In genomic region chr18:3485153-3486149, GRCh38 we compare ENCODE assay signal across 21 cellular contexts. TPM values are rescaled to one million over a fixed set of nuclear protein-coding genes. Genes with fewer than 3 reads are reported as not detected.
DNase-seq lines count a peak whose midpoint lies in the region; ATAC-seq, FAIRE-seq and TF ChIP-seq lines count a peak whose summit lies in the region.
"Had no signal": no experiment of that assay in that cellular context is flagged by ENCODE, and none has a peak within 500 bp of the region (broad histone marks: within the 10 kb centered on the region; RNA-seq: fewer than 3 reads in every experiment).

No MANE protein-coding gene starts in this region.

- no peak overlapping the region for H3K9ac ChIP-seq in BLaER1 treated with 17β-estradiol and CSF1 and Interleukin-3, amounts not matched to agents 10 nM and 100 nM

- TF ChIP-seq CTCF in epithelial cell of esophagus (IDR thresholded peaks at IDR 0.05; ENCODE audit: insufficient read depth, low read depth, low read length, missing control alignments) (no peak), pancreas (IDR thresholded peaks at IDR 0.05) (no peak)

- DNase-seq in epithelial cell of esophagus (ENCODE audit: low read depth), result peak; percentile 18
- no peak for DNase-seq in H54 (ENCODE audit: insufficient read length, low spot score)
- no peak for DNase-seq in pancreas
- DNase-seq: activated CD4-positive, CD25-positive, alpha-beta regulatory T cell; amniotic stem cell; H7; MG63; NCI-H2081 treated with DMSO at 0.1 percent for 48 hours; NCI-H526 treated with DMSO at 0.1 percent for 48 hours; ovary; RPMI8226; stimulated activated naive CD4-positive, alpha-beta T cell; T-cell had no signal

- no peaks in the 10 kb centered on the region for H3K27me3 ChIP-seq in BLaER1 treated with 17β-estradiol and CSF1 and Interleukin-3, amounts not matched to agents 10 nM and 100 nM
- no peaks in the 10 kb centered on the region for H3K27me3 ChIP-seq in pancreas
- H3K27me3 ChIP-seq: MG63, ovary had no signal

- H3K4me2 ChIP-seq in BLaER1 treated with 17β-estradiol and CSF1 and Interleukin-3, amounts not matched to agents 10 nM and 100 nM, result peak overlapping the region in 9 of 11 experiments; percentile 40 to 68 (median 62); a peak in 12 of 22 replicates

- WGBS in pancreas, 2 donors, result 73 to 79% methylated on average over 9 of the region's 9 CpGs

- H3K36me3 ChIP-seq in BLaER1 treated with 17β-estradiol and CSF1 and Interleukin-3, amounts not matched to agents 10 nM and 100 nM, result no peaks in the 10 kb centered on the region
- no peaks in the 10 kb centered on the region for H3K36me3 ChIP-seq in pancreas
- H3K36me3 ChIP-seq: MG63, ovary had no signal

- no peak overlapping the region for H3K27ac ChIP-seq in BLaER1 treated with 17β-estradiol and CSF1 and Interleukin-3, amounts not matched to agents 10 nM and 100 nM
- H3K27ac ChIP-seq in pancreas, result no peak overlapping the region
- H3K27ac ChIP-seq: epithelial cell of prostate, ovary, skin epidermis had no signal

- H4K20me1 ChIP-seq in BLaER1 treated with 17β-estradiol and CSF1 and Interleukin-3, amounts not matched to agents 10 nM and 100 nM, result no peaks in the 10 kb centered on the region

- peak; percentile 78 for ATAC-seq in GM18907 (IDR thresholded peaks at IDR 0.05; ENCODE audit: unreplicated experiment)
- peak; percentile 54 for ATAC-seq in HG03442 (IDR thresholded peaks at IDR 0.05; ENCODE audit: unreplicated experiment)
- no peak for ATAC-seq in HG03108 (IDR thresholded peaks at IDR 0.05; ENCODE audit: unreplicated experiment)
- no peak for ATAC-seq in GM19397 (IDR thresholded peaks at IDR 0.05; ENCODE audit: unreplicated experiment)
- no peak for ATAC-seq in pancreas
- ATAC-seq: T-cell had no signal

- no peaks in the 10 kb centered on the region for H3K9me3 ChIP-seq in BLaER1 treated with 17β-estradiol and CSF1 and Interleukin-3, amounts not matched to agents 10 nM and 100 nM (replicated peaks in 1 of 11)
- H3K9me3 ChIP-seq in pancreas, result no peaks in the 10 kb centered on the region
- H3K9me3 ChIP-seq: MG63, ovary had no signal

- intact Hi-C loops in pancreas (cut with DNase I), result loop anchor here in 1 of 3 donors (10.0 kb wide), 1 partner anchor 399 kb away; no protein-coding TSS in a partner anchor

- peaks cover 10 to 26% (median 18%) of the 10 kb centered on the region in 10 experiments for H3K4me1 ChIP-seq in BLaER1 treated with 17β-estradiol and CSF1 and Interleukin-3, amounts not matched to agents 10 nM and 100 nM
- H3K4me1 ChIP-seq in pancreas, result no peaks in the 10 kb centered on the region

- no peak for FAIRE-seq in H54 (lab: Jason Lieb, UNC)
- FAIRE-seq in pancreas (lab: Jason Lieb, UNC), result no peak
- FAIRE-seq: keratinocyte had no signal

- no peak for TF ChIP-seq POLR2A in H54 (IDR thresholded peaks at IDR 0.05; ENCODE audit: low read depth, low read length)

- H3K4me3 ChIP-seq in BLaER1 treated with 17β-estradiol and CSF1 and Interleukin-3, amounts not matched to agents 10 nM and 100 nM, result no peak overlapping the region
- H3K4me3 ChIP-seq in epithelial cell of esophagus (ENCODE audit: low read length) (no peak overlapping the region), pancreas (no peak overlapping the region)
- H3K4me3 ChIP-seq: MG63, ovary, skin epidermis had no signal

RNA-seq across cellular contexts. Expression of gene TGIF1, which starts 35.5 kb away (rescaled TPM):
- 10 to 100 TPM; 12.8 to 40.7 (median 19.9) TPM for total RNA-seq in pancreas
- polyA plus RNA-seq in pancreas, result 10 to 100 TPM; 16.1 to 19.0 TPM

Comparison
In these comparisons a context has a peak if more than half of its experiments do, and no peak if none do; other contexts are left out.
1. ATAC-seq: peak in GM18907 (single experiment) and HG03442 (single experiment); none in HG03108 (single experiment), GM19397 (single experiment) and pancreas (0 of 4).